Comparison of ENCODE assay signal across 8 cellular contexts in the genomic region with DNA sequence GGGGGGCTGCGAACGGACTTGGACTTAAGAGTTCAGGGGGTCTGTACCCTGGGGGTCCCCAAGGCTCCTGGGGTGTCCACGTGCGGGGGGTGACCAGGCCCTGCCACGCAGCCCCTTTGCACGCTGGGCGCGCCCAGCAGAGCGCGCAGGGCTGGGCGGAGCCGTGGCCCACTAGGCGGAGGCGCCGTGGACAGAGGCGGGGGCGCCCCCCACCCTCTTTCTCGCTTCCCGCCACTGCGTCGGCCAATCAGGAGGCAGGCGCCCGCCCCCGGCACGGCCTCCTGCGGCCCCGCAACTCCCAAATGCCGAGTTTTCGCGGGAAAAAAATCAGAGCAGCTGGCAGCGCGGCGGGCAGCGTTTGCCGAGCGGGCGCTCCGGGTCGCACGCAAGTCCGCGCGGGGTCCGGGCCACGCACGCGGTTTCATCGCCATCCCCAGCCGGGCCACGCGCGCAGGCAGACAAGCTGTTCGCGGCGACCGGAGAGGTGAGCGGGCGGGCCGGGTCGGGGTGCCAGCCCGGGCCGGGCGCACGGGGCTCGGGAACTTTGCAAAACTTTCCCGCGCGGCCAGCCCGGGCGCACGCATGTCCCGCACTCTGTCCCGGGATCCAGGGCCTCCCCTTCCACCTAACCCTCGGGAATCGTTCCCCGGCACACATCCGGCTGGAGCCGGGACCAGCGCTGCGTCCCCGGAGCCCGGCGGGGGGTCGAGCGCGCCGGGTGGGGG. TPM values are rescaled to one million over a fixed set of nuclear protein-coding genes. Genes with fewer than 3 reads are reported as not detected.
DNase-seq lines count a peak whose midpoint lies in the region; ATAC-seq lines count a peak whose summit lies in the region.

A gene (plus strand): TSS at position 330 of the 725 bp plus-strand sequence. CDS start 1,385 bp downstream, outside the sequence.

- peak within 1 kb of the TSS; percentile 85 for H3K4me3 Mint-ChIP-seq in activated naive CD4-positive, alpha-beta T cell treated with anti-CD3 and anti-CD28 coated beads for 36 hours

- CTCF ChIA-PET in activated naive CD4-positive, alpha-beta T cell treated with anti-CD3 and anti-CD28 coated beads for 36 hours (lab: Charles Lee) = no interaction called here

- intact Hi-C loops in activated naive CD4-positive, alpha-beta T cell treated with anti-CD3 and anti-CD28 coated beads for 36 hours (cut with micrococcal nuclease) = no loop called here

- peak within 1 kb of the TSS; percentile 53 for H3K4me3 ChIP-seq in iPS-11a (ENCODE audit: low read depth, low read length)

- ATAC-seq in HG02885 (IDR thresholded peaks at IDR 0.05; ENCODE audit: poor library complexity, unreplicated experiment) = peak; percentile 29

- DNase-seq in NK-92 treated with Interleukin-12 subunit alpha and Interleukin-12 subunit beta, amount 100 ng/mL, for 24 hours (lab: John Stamatoyannopoulos, UW) = peak; percentile 32
- DNase-seq in NK-92 (lab: John Stamatoyannopoulos, UW; ENCODE audit: unreplicated experiment) (no peak), NCI-H82 (lab: John Stamatoyannopoulos, UW) (peak; percentile 83), 8988T (no peak)
- DNase-seq in activated naive CD4-positive, alpha-beta T cell treated with anti-CD3 and anti-CD28 coated beads for 36 hours = peak; percentile 83
- DNase-seq in stimulated activated CD4-positive, alpha-beta T cell treated with anti-CD3 and anti-CD28 coated beads, Interleukin-1b, Interleukin-23, amount 100 ng/mL, for 24 hours (ENCODE audit: low read depth in 4 of 4, low spot score in 1 of 4) = peak in 3 of 4 experiments; percentile 45 to 82 (median 73)

- peaks cover 37% of the 10 kb centered on the region for H3K36me3 Mint-ChIP-seq in activated naive CD4-positive, alpha-beta T cell treated with anti-CD3 and anti-CD28 coated beads for 36 hours (ENCODE audit: low read depth)

- peak within 1 kb of the TSS; percentile 86 for H3K27ac Mint-ChIP-seq in activated naive CD4-positive, alpha-beta T cell treated with anti-CD3 and anti-CD28 coated beads for 36 hours

- no peaks in the 10 kb centered on the region for H3K27me3 Mint-ChIP-seq in activated naive CD4-positive, alpha-beta T cell treated with anti-CD3 and anti-CD28 coated beads for 36 hours (ENCODE audit: low read depth)

- no peaks in the 10 kb centered on the region for H3K9me3 Mint-ChIP-seq in activated naive CD4-positive, alpha-beta T cell treated with anti-CD3 and anti-CD28 coated beads for 36 hours

- peaks cover 48% of the 10 kb centered on the region for H3K4me1 Mint-ChIP-seq in activated naive CD4-positive, alpha-beta T cell treated with anti-CD3 and anti-CD28 coated beads for 36 hours (ENCODE audit: low read depth)

RNA-seq across cellular contexts. Expression of the gene that starts here (rescaled TPM):
- total RNA-seq in activated naive CD4-positive, alpha-beta T cell treated with anti-CD3 and anti-CD28 coated beads for 36 hours = 100 to 1,000 TPM; 129 TPM

Comparison
In these comparisons a context has a peak if more than half of its experiments do, and no peak if none do; other contexts are left out.
1. DNase-seq: peak in NK-92 treated with Interleukin-12 subunit alpha and Interleukin-12 subunit beta, amount 100 ng/mL, for 24 hours (single experiment), NCI-H82 (single experiment), activated naive CD4-positive, alpha-beta T cell treated with anti-CD3 and anti-CD28 coated beads for 36 hours (single experiment) and stimulated activated CD4-positive, alpha-beta T cell treated with anti-CD3 and anti-CD28 coated beads, Interleukin-1b, Interleukin-23, amount 100 ng/mL, for 24 hours (3 of 4); none in NK-92 (single experiment) and 8988T (single experiment).